1 cellular context compared by ENCODE assay signal in genomic region chr3:48465531-48466378, GRCh38.
TF ChIP-seq lines count a peak whose summit lies in the region.

No MANE protein-coding gene starts in this region.

TF ChIP-seq in HepG2, 621 proteins besides CTCF, POLR2A, EP300 and RAD21 (continued from another document and continues in another):
- TF ChIP-seq ARID4A (CRISPR knock-in tag; IDR thresholded peaks at IDR 0.05; ENCODE audit: borderline replicate concordance) (peak; percentile 78; the same call in 1 of the 2 replicates), ZNF652 (CRISPR knock-in tag; IDR thresholded peaks at IDR 0.05; ENCODE audit: borderline replicate concordance, low read depth) (no peak), HBP1 (CRISPR knock-in tag; IDR thresholded peaks at IDR 0.05; ENCODE audit: low read depth) (no peak), ZNF225 (CRISPR knock-in tag; IDR thresholded peaks at IDR 0.05) (no peak), ZC3H4 (CRISPR knock-in tag; IDR thresholded peaks at IDR 0.05; ENCODE audit: borderline replicate concordance) (no peak), ESRRA (CRISPR knock-in tag; IDR thresholded peaks at IDR 0.05; ENCODE audit: low read depth) (no peak), ZNF431 (CRISPR knock-in tag; IDR thresholded peaks at IDR 0.05; ENCODE audit: borderline replicate concordance, low read depth) (no peak), ATAD3A (CRISPR knock-in tag; IDR thresholded peaks at IDR 0.05) (no peak), ZNF75D (CRISPR knock-in tag; IDR thresholded peaks at IDR 0.05; ENCODE audit: borderline replicate concordance) (no peak), IRX3 (CRISPR knock-in tag; IDR thresholded peaks at IDR 0.05; ENCODE audit: borderline replicate concordance, low read depth) (no peak), ZNF136 (CRISPR knock-in tag; IDR thresholded peaks at IDR 0.05; ENCODE audit: low read depth) (no peak), ZNF296 (CRISPR knock-in tag; conservative IDR thresholded peaks at IDR 0.05) (peak; percentile 61; the same call in 1 of the 2 replicates), EED (CRISPR knock-in tag; IDR thresholded peaks at IDR 0.05) (0 out of 2 replicates have a peak, but pooled peaks have one; percentile 9), ZNF512 (CRISPR knock-in tag; IDR thresholded peaks at IDR 0.05) (no peak), MXI1 (IDR thresholded peaks at IDR 0.05; ENCODE audit: borderline replicate concordance, low read depth, low read length) (peak; percentile 88; the same call in 2 of the 3 replicates), ZNF530 (CRISPR knock-in tag; IDR thresholded peaks at IDR 0.05; ENCODE audit: low read depth) (no peak), MZF1 (CRISPR knock-in tag; IDR thresholded peaks at IDR 0.05; ENCODE audit: borderline replicate concordance) (no peak), ZNF234 (CRISPR knock-in tag; conservative IDR thresholded peaks at IDR 0.05) (no peak), ZBTB21 (CRISPR knock-in tag; IDR thresholded peaks at IDR 0.05) (no peak), IKZF1 (IDR thresholded peaks at IDR 0.05) (no peak), ZNF260 (CRISPR knock-in tag; IDR thresholded peaks at IDR 0.05; ENCODE audit: borderline replicate concordance, low read depth) (no peak), ZNF704 (CRISPR knock-in tag; IDR thresholded peaks at IDR 0.05; ENCODE audit: borderline replicate concordance) (no peak), PAF1 (CRISPR knock-in tag; IDR thresholded peaks at IDR 0.05) (no peak), DPF2 (CRISPR knock-in tag; IDR thresholded peaks at IDR 0.05; ENCODE audit: borderline replicate concordance, low read depth) (no peak), ZNF761 (CRISPR knock-in tag; conservative IDR thresholded peaks at IDR 0.05) (peak; percentile 74; the same call in 1 of the 2 replicates), ONECUT2 (CRISPR knock-in tag; IDR thresholded peaks at IDR 0.05) (no peak), ZNF549 (CRISPR knock-in tag; IDR thresholded peaks at IDR 0.05) (no peak), DBP (CRISPR knock-in tag; IDR thresholded peaks at IDR 0.05; ENCODE audit: not compliant biosample characterization) (no peak), ZNF552 (CRISPR knock-in tag; IDR thresholded peaks at IDR 0.05; ENCODE audit: borderline replicate concordance) (no peak), ATF7-NPFF (CRISPR knock-in tag; IDR thresholded peaks at IDR 0.05; ENCODE audit: low read depth) (no peak), DNMT1 (CRISPR knock-in tag; IDR thresholded peaks at IDR 0.05) (no peak), ZNF619 (CRISPR knock-in tag; IDR thresholded peaks at IDR 0.05) (peak; percentile 39; the same call in 1 of the 2 replicates), EHMT2 (IDR thresholded peaks at IDR 0.05; ENCODE audit: borderline replicate concordance, low read depth, low read length) (no peak), PHF5A (CRISPR knock-in tag; IDR thresholded peaks at IDR 0.05; ENCODE audit: low read depth, unreplicated experiment) (peak; percentile 72)
- TF ChIP-seq, protein P1, sequence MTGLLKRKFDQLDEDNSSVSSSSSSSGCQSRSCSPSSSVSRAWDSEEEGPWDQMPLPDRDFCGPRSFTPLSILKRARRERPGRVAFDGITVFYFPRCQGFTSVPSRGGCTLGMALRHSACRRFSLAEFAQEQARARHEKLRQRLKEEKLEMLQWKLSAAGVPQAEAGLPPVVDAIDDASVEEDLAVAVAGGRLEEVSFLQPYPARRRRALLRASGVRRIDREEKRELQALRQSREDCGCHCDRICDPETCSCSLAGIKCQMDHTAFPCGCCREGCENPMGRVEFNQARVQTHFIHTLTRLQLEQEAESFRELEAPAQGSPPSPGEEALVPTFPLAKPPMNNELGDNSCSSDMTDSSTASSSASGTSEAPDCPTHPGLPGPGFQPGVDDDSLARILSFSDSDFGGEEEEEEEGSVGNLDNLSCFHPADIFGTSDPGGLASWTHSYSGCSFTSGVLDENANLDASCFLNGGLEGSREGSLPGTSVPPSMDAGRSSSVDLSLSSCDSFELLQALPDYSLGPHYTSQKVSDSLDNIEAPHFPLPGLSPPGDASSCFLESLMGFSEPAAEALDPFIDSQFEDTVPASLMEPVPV (CRISPR knock-in tag; IDR thresholded peaks at IDR 0.05), result no peak
- TF ChIP-seq, protein P2, sequence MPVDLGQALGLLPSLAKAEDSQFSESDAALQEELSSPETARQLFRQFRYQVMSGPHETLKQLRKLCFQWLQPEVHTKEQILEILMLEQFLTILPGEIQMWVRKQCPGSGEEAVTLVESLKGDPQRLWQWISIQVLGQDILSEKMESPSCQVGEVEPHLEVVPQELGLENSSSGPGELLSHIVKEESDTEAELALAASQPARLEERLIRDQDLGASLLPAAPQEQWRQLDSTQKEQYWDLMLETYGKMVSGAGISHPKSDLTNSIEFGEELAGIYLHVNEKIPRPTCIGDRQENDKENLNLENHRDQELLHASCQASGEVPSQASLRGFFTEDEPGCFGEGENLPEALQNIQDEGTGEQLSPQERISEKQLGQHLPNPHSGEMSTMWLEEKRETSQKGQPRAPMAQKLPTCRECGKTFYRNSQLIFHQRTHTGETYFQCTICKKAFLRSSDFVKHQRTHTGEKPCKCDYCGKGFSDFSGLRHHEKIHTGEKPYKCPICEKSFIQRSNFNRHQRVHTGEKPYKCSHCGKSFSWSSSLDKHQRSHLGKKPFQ (CRISPR knock-in tag; IDR thresholded peaks at IDR 0.05; ENCODE audit: insufficient replicate concordance), result no peak
- TF ChIP-seq, protein P3, sequence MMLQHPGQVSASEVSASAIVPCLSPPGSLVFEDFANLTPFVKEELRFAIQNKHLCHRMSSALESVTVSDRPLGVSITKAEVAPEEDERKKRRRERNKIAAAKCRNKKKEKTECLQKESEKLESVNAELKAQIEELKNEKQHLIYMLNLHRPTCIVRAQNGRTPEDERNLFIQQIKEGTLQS (CRISPR knock-in tag; IDR thresholded peaks at IDR 0.05), result no peak
- TF ChIP-seq, protein P4, sequence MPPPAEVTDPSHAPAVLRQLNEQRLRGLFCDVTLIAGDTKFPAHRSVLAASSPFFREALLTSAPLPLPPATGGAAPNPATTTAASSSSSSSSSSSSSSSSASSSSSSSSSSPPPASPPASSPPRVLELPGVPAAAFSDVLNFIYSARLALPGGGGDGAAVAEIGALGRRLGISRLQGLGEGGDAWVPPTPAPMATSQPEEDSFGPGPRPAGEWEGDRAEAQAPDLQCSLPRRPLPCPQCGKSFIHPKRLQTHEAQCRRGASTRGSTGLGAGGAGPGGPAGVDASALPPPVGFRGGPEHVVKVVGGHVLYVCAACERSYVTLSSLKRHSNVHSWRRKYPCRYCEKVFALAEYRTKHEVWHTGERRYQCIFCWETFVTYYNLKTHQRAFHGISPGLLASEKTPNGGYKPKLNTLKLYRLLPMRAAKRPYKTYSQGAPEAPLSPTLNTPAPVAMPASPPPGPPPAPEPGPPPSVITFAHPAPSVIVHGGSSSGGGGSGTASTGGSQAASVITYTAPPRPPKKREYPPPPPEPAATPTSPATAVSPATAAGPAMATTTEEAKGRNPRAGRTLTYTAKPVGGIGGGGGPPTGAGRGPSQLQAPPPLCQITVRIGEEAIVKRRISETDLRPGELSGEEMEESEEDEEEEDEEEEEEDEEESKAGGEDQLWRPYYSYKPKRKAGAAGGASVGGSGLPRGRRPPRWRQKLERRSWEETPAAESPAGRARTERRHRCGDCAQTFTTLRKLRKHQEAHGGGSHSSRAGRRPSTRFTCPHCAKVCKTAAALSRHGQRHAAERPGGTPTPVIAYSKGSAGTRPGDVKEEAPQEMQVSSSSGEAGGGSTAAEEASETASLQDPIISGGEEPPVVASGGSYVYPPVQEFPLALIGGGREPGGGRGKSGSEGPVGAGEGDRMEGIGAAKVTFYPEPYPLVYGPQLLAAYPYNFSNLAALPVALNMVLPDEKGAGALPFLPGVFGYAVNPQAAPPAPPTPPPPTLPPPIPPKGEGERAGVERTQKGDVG (CRISPR knock-in tag; IDR thresholded peaks at IDR 0.05; ENCODE audit: borderline replicate concordance), result no peak
- TF ChIP-seq, protein P5, sequence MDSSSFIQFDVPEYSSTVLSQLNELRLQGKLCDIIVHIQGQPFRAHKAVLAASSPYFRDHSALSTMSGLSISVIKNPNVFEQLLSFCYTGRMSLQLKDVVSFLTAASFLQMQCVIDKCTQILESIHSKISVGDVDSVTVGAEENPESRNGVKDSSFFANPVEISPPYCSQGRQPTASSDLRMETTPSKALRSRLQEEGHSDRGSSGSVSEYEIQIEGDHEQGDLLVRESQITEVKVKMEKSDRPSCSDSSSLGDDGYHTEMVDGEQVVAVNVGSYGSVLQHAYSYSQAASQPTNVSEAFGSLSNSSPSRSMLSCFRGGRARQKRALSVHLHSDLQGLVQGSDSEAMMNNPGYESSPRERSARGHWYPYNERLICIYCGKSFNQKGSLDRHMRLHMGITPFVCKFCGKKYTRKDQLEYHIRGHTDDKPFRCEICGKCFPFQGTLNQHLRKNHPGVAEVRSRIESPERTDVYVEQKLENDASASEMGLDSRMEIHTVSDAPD (CRISPR knock-in tag; IDR thresholded peaks at IDR 0.05), result peak; percentile 68; the same call in 1 of the 2 replicates
- TF ChIP-seq, protein P6, sequence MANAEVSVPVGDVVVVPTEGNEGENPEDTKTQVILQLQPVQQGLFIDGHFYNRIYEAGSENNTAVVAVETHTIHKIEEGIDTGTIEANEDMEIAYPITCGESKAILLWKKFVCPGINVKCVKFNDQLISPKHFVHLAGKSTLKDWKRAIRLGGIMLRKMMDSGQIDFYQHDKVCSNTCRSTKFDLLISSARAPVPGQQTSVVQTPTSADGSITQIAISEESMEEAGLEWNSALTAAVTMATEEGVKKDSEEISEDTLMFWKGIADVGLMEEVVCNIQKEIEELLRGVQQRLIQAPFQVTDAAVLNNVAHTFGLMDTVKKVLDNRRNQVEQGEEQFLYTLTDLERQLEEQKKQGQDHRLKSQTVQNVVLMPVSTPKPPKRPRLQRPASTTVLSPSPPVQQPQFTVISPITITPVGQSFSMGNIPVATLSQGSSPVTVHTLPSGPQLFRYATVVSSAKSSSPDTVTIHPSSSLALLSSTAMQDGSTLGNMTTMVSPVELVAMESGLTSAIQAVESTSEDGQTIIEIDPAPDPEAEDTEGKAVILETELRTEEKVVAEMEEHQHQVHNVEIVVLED (CRISPR knock-in tag; IDR thresholded peaks at IDR 0.05; ENCODE audit: borderline replicate concordance), result peak; percentile 54; the same call in 1 of the 2 replicates
- TF ChIP-seq, protein P7, sequence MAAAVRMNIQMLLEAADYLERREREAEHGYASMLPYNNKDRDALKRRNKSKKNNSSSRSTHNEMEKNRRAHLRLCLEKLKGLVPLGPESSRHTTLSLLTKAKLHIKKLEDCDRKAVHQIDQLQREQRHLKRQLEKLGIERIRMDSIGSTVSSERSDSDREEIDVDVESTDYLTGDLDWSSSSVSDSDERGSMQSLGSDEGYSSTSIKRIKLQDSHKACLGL (CRISPR knock-in tag; IDR thresholded peaks at IDR 0.05), result no peak
